In the genomic region with DNA sequence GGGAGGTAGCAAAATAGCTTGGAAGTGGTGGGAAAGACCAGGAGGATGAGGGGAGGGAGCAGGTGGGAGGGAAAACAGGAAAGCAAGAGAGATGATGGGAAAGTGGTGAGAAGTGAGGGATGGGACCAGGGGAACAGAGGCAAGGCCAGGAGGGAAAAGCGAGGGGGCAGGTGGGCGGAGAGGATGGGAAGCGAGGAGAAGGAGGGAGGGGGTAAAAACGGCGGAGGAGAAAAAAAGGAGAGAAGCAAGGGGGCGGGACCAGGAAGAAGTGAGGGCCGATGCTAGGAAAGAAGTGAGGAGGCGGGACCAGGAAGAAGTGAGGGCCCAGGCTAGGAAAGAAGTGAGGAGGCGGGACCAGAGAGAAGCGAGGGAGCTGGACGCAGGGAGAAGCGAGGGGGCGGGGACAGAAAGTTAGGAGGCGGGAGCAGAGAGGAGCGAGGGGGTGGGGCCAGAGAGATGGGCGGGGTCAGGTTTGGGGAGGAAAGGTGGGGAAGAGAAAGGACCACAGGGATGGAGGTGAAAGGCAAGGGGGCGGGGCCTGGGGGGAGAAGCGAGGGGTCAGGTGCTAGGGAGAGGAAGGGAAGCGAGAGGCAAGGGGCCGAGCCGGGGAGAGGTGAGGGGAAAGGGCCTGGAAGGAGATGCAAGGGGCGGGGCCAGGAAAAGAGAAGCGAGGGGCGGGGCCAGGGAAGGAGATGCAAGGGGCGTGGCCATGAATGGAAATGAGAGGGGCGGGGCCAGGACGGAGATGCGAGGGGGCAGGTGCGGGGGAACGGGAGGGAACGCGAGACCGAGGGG, we compare ENCODE assay signal across 8 cellular contexts. TPM values are rescaled to one million over a fixed set of nuclear protein-coding genes. Genes with fewer than 3 reads are reported as not detected.
A peak's percentile ranks its signal among the peaks of the same experiment; 100 is the strongest.
DNase-seq lines count a peak whose midpoint lies in the region; ATAC-seq and TF ChIP-seq lines count a peak whose summit lies in the region.

No MANE protein-coding gene starts in this region.

- H3K4me1 Mint-ChIP-seq in dendritic cell treated with granulocyte-macrophage colony-stimulating factor and Interleukin-4, amounts not matched to agents 40 ng/mL and 50 ng/mL, for 4 days (ENCODE audit: low read depth) = peaks cover 49% of the 10 kb centered on the region

- DNase-seq in COLO829 (ENCODE audit: low spot score) (peak; percentile 87), NCI-H526 treated with DMSO at 0.1 percent for 48 hours (lab: John Stamatoyannopoulos, UW) (peak; percentile 82), left lung (peak; percentile 96)
- peak; percentile 69 to 81 for DNase-seq in activated CD4-positive, alpha-beta T cell treated with anti-CD3 and anti-CD28 coated beads, Interleukin-2, amount 50 U/mL, for 24 hours (ENCODE audit: low read depth in 1 of 2, low spot score in 1 of 2)
- DNase-seq in stimulated activated CD4-positive, alpha-beta T cell treated with anti-CD3 and anti-CD28 coated beads, Interleukin-1b, Interleukin-23, amount 100 ng/mL, for 48 hours = peak; percentile 94

- H3K27me3 ChIP-seq in left lung = no peaks in the 10 kb centered on the region

- ATAC-seq in HG02970 (IDR thresholded peaks at IDR 0.05; ENCODE audit: low FRiP score, unreplicated experiment) (peak; percentile 27), left lung (peak; percentile 84), HG03196 (IDR thresholded peaks at IDR 0.05; ENCODE audit: unreplicated experiment) (no peak)

- TF ChIP-seq CTCF in left lung (IDR thresholded peaks at IDR 0.05) = no peak

- no peaks in the 10 kb centered on the region for H3K9me3 ChIP-seq in left lung

- peak overlapping the region; percentile 77 for H3K27ac Mint-ChIP-seq in dendritic cell treated with granulocyte-macrophage colony-stimulating factor and Interleukin-4, amounts not matched to agents 40 ng/mL and 50 ng/mL, for 4 days

- H3K36me3 ChIP-seq in left lung = no peaks in the 10 kb centered on the region

- H3K4me3 Mint-ChIP-seq in dendritic cell treated with granulocyte-macrophage colony-stimulating factor and Interleukin-4, amounts not matched to agents 40 ng/mL and 50 ng/mL, for 4 days = peak overlapping the region; percentile 76

- H3K4me1 ChIP-seq in left lung = peaks cover 9 to 41% of the 10 kb centered on the region in 2 donors

- H3K27ac ChIP-seq in left lung = peak overlapping the region; percentile 95 to 96

- H3K27me3 Mint-ChIP-seq in dendritic cell treated with granulocyte-macrophage colony-stimulating factor and Interleukin-4, amounts not matched to agents 40 ng/mL and 50 ng/mL, for 4 days = no peaks in the 10 kb centered on the region

- H3K9me3 Mint-ChIP-seq in dendritic cell treated with granulocyte-macrophage colony-stimulating factor and Interleukin-4, amounts not matched to agents 40 ng/mL and 50 ng/mL, for 4 days = no peaks in the 10 kb centered on the region

- peaks cover 18% of the 10 kb centered on the region for H3K36me3 Mint-ChIP-seq in dendritic cell treated with granulocyte-macrophage colony-stimulating factor and Interleukin-4, amounts not matched to agents 40 ng/mL and 50 ng/mL, for 4 days (ENCODE audit: low read depth)

- intact Hi-C loops in dendritic cell treated with granulocyte-macrophage colony-stimulating factor and Interleukin-4, amounts not matched to agents 40 ng/mL and 50 ng/mL, for 4 days (cut with micrococcal nuclease) = no loop called here
- intact Hi-C loops in left lung (cut with DNase I) = no loop called here

- peak overlapping the region; percentile 80 to 90 for H3K4me3 ChIP-seq in left lung

RNA-seq across cellular contexts. Expression of a gene that starts 1.0 kb away (rescaled TPM):
- 10 to 100 TPM; 31.5 to 43.4 TPM for total RNA-seq in left lung
